8 cellular contexts compared by ENCODE assay signal in the genomic region with DNA sequence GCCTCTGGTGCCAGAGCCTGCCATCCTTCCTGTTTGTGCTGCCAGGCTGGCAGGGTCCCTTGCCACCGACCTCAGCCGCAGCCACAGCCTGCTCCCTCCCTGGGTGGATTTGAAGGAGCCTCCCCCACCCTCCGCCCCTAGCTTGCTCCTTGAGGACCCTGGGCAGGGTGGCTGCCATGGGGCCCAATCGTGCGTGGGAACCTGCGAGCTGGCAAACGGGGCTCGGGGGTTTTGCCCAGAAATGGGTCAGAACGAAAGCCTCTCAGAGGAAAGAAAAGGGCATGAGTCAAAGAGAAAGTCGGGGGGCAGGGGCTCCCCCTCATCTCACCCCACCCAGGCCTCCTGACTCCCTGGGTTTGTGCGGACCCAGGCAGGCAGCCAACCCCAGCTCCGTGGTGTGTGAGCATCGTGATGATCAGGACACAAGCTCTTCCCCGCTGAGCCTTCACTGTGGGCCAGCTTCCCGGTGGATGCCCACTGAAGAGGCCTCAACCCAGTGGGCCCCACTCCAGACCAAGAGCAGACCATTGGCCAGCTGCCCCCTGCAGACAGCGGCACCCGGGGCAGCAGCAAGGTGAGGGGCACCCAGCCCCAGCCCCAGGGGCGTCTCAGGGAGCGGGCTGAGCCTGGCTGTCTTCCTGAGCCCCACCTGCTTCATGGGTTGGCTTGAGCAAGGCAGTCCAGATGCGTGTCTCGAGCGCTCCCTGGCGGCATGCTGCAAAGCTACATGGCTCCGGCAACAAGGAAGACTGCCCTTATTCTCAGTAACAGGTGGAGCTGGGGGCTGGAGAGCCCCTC. TPM values are rescaled to one million over a fixed set of nuclear protein-coding genes. Genes with fewer than 3 reads are reported as not detected.
A peak's percentile ranks its signal among the peaks of the same experiment; 100 is the strongest.
DNase-seq lines count a peak whose midpoint lies in the region; ATAC-seq and TF ChIP-seq lines count a peak whose summit lies in the region.

No MANE protein-coding gene starts in this region.

- no peaks in the 10 kb centered on the region for H3K27me3 ChIP-seq in GM06990 (replicated peaks; ENCODE audit: control insufficient read depth, insufficient read depth, low read length)

- DNase-seq in GM06990 (ENCODE audit: extremely low read depth, insufficient read length) (peak; percentile 85), NCI-H526 (lab: John Stamatoyannopoulos, UW) (peak; percentile 68 to 83), cerebellum (ENCODE audit: low spot score) (peak; percentile 92), left lobe of liver (ENCODE audit: low spot score) (peak; percentile 79), cortex of kidney (lab: John Stamatoyannopoulos, UW) (no peak)
- peak; percentile 85 to 86 for DNase-seq in activated CD4-positive, alpha-beta T cell treated with anti-CD3 and anti-CD28 coated beads for 4 hours
- DNase-seq in stimulated activated CD4-positive, alpha-beta T cell treated with anti-CD3 and anti-CD28 coated beads, Interleukin-2, amount 100 ng/mL, for 24 hours = peak; percentile 88 to 92

- H3K36me3 ChIP-seq in GM06990 (ENCODE audit: control insufficient read depth, insufficient read depth, low read length) = no peaks in the 10 kb centered on the region

- peak; percentile 96 for TF ChIP-seq CTCF in GM06990 (IDR thresholded peaks at IDR 0.05; ENCODE audit: insufficient read depth, low read length, poor library complexity, severe bottlenecking)

- H3K4me3 ChIP-seq in GM06990 (replicated peaks; ENCODE audit: low read depth, low read length) = peak overlapping the region; percentile 31

- ATAC-seq in HG03095 (IDR thresholded peaks at IDR 0.05; ENCODE audit: unreplicated experiment) (peak; percentile 53), left lobe of liver (peak; percentile 89)

RNA-seq across cellular contexts. Expression of a gene that starts 3.0 kb away (rescaled TPM):
- 0.09 TPM for total RNA-seq in cerebellum
- 0.08 TPM for total RNA-seq in left lobe of liver

RNA-seq across cellular contexts. Expression of a gene that starts 6.9 kb away (rescaled TPM):
- total RNA-seq in cerebellum (29.0 TPM), left lobe of liver (61.2 TPM)

RNA-seq across cellular contexts. Expression of a gene that starts 11.1 kb away (rescaled TPM):
- total RNA-seq in cerebellum (24.0 TPM), left lobe of liver (16.6 TPM)

RNA-seq across cellular contexts. Expression of a gene that starts 19.0 kb away (rescaled TPM):
- total RNA-seq in cerebellum (0.45 TPM), left lobe of liver (1.7 TPM)

RNA-seq across cellular contexts. Expression of a gene that starts 35.4 kb away (rescaled TPM):
- total RNA-seq in cerebellum (4.7 TPM), left lobe of liver (0.15 TPM)
